Comparison of ENCODE assay signal across 21 cellular contexts in genomic region chr5:171598279-171599152, GRCh38.
A peak's percentile ranks its signal among the peaks of the same experiment; 100 is the strongest.
DNase-seq lines count a peak whose midpoint lies in the region; ATAC-seq and TF ChIP-seq lines count a peak whose summit lies in the region.
"Had no signal": no experiment of that assay in that cellular context is flagged by ENCODE, and none has a peak within 500 bp of the region (broad histone marks: within the 10 kb centered on the region; RNA-seq: fewer than 3 reads in every experiment).

No MANE protein-coding gene starts in this region.

- TF ChIP-seq CTCF in DND-41 (IDR thresholded peaks at IDR 0.05; ENCODE audit: borderline replicate concordance, extremely low read depth, low read length, poor library complexity, severe bottlenecking) (peak; percentile 28), HEK293 (tag by site-specific recombination; IDR thresholded peaks at IDR 0.05) (no peak), WERI-Rb-1 (IDR thresholded peaks at IDR 0.05; ENCODE audit: low read depth, low read length) (peak; percentile 31; the same call in 1 of the 2 replicates), liver (IDR thresholded peaks at IDR 0.05; ENCODE audit: low read depth, low read length, missing input control) (peak; percentile 2)

- POLR2A ChIA-PET in HEK293 (lab: Yijun Ruan, JAX) = no interaction called here

- CTCF ChIA-PET in HEK293 (lab: Yijun Ruan, JAX) = interaction anchor here (0.6 to 1.2 kb wide), 6 partner anchors 10 to 974 kb away, joined by 3 to 4 read pairs (median 3); no protein-coding TSS in a partner anchor

- H3K36me3 ChIP-seq in DND-41 (ENCODE audit: insufficient read depth, low read length) = no peaks in the 10 kb centered on the region
- no peaks in the 10 kb centered on the region for H3K36me3 ChIP-seq in HEK293 (ENCODE audit: control insufficient read depth in 2 of 2, insufficient read depth in 1 of 2, low read length in 2 of 2)
- H3K36me3 ChIP-seq in WERI-Rb-1 = no peaks in the 10 kb centered on the region
- H3K36me3 ChIP-seq in liver (ENCODE audit: control insufficient read depth in 4 of 4, insufficient read depth in 3 of 4, low read depth in 1 of 4, low read length in 3 of 4) = no peaks in the 10 kb centered on the region
- H3K36me3 ChIP-seq: BLaER1, left lung had no signal

- H4K20me1 ChIP-seq in DND-41 (ENCODE audit: insufficient read depth, low read length) = no peaks in the 10 kb centered on the region
- H4K20me1 ChIP-seq: BLaER1 had no signal

- H3K79me2 ChIP-seq in DND-41 (ENCODE audit: insufficient read depth, low read length) = no peaks in the 10 kb centered on the region

- no peak overlapping the region for H3K4me2 ChIP-seq in DND-41 (ENCODE audit: insufficient read depth, low read length)
- H3K4me2 ChIP-seq: BLaER1 had no signal

- no peaks in the 10 kb centered on the region for H3K9me3 ChIP-seq in DND-41 (ENCODE audit: insufficient read depth, low read length, severe bottlenecking)
- no peaks in the 10 kb centered on the region for H3K9me3 ChIP-seq in HEK293 (ENCODE audit: control insufficient read depth, insufficient read depth, low read depth, low read length)
- no peaks in the 10 kb centered on the region for H3K9me3 ChIP-seq in WERI-Rb-1 (ENCODE audit: severe bottlenecking)
- H3K9me3 ChIP-seq in liver (ENCODE audit: control insufficient read depth in 4 of 4, low read length in 3 of 4) = no peaks in the 10 kb centered on the region
- H3K9me3 ChIP-seq: BLaER1, left lung had no signal

- H3K9ac ChIP-seq in DND-41 (ENCODE audit: low read depth, low read length) = no peak overlapping the region
- no peak overlapping the region for H3K9ac ChIP-seq in liver (ENCODE audit: low read depth in 1 of 2, low read length in 2 of 2)
- H3K9ac ChIP-seq: BLaER1 had no signal

- DNase-seq in DND-41 (no peak), WERI-Rb-1 (no peak), DMS153 (lab: John Stamatoyannopoulos, UW) (no peak), middle frontal gyrus (ENCODE audit: extremely low spot score, low spot score) (no peak), NCI-H82 treated with DMSO at 0.1 percent for 48 hours (lab: John Stamatoyannopoulos, UW; ENCODE audit: unreplicated experiment) (no peak)
- no peak for DNase-seq in activated effector memory CD4-positive, alpha-beta T cell treated with Interleukin-2 at 50 U/mL for 16 hours
- DNase-seq: activated CD4-positive, alpha-beta T cell treated with anti-CD3 and anti-CD28 coated beads, Interleukin-2, amount 50 U/mL, for 1 hour; activated gamma-delta T cell treated with Interleukin-2 at 50 U/mL for 16 hours; Calu3; effector memory CD8-positive, alpha-beta T cell; GDM1; KBM-7; left lung; NCI-H1048; NCI-H2029 treated with DMSO at 0.1 percent for 48 hours; NCI-H446 treated with DMSO at 0.1 percent for 48 hours; retina; T-helper 1 cell had no signal

- no peak for ATAC-seq in DND-41 (ENCODE audit: insufficient read depth, low read depth)
- ATAC-seq: effector memory CD8-positive, alpha-beta T cell; left lung had no signal

- peaks cover 5% of the 10 kb centered on the region for H3K27me3 ChIP-seq in DND-41 (ENCODE audit: insufficient read depth, low read length, poor library complexity)
- peaks cover 9% of the 10 kb centered on the region for H3K27me3 ChIP-seq in WERI-Rb-1 (ENCODE audit: insufficient read depth, low read depth, severe bottlenecking)
- peaks cover 0 to 6% (median 0%) of the 10 kb centered on the region in 4 donors for H3K27me3 ChIP-seq in liver (ENCODE audit: control insufficient read depth in 4 of 4, insufficient read depth in 4 of 4, low read length in 3 of 4)
- H3K27me3 ChIP-seq: BLaER1, left lung had no signal

- H3K4me1 ChIP-seq in DND-41 (ENCODE audit: insufficient read depth, low read length) = no peaks in the 10 kb centered on the region
- no peaks in the 10 kb centered on the region for H3K4me1 ChIP-seq in HEK293 (ENCODE audit: control insufficient read depth, insufficient read depth, low read length)
- no peaks in the 10 kb centered on the region for H3K4me1 ChIP-seq in liver (ENCODE audit: control insufficient read depth in 4 of 4, insufficient read depth in 4 of 4, low read length in 3 of 4)

- no peak overlapping the region for H3K4me3 ChIP-seq in DND-41 (ENCODE audit: low read depth in 1 of 2, low read length in 2 of 2)
- H3K4me3 ChIP-seq in HEK293 (ENCODE audit: low read depth, low read length) = no peak overlapping the region
- no peak overlapping the region for H3K4me3 ChIP-seq in WERI-Rb-1 (ENCODE audit: low read depth, low read length)
- H3K4me3 ChIP-seq in liver (ENCODE audit: low read depth in 1 of 3, low read length in 3 of 3) = no peak overlapping the region
- H3K4me3 ChIP-seq: BLaER1, left lung had no signal

- no peak overlapping the region for H2AFZ ChIP-seq in DND-41 (ENCODE audit: low read depth, low read length)

- H3K27ac ChIP-seq in DND-41 (ENCODE audit: low read length) (no peak overlapping the region), HEK293 (ENCODE audit: extremely low read depth, low read depth, low read length) (no peak overlapping the region), WERI-Rb-1 (no peak overlapping the region), liver (ENCODE audit: low read depth in 1 of 2, low read length in 2 of 2) (no peak overlapping the region)
- H3K27ac ChIP-seq: BLaER1, left lung had no signal

- TF ChIP-seq RAD21 in liver (IDR thresholded peaks at IDR 0.05) = no peak

- WGBS in liver = 75% methylated on average over 8 of the region's 8 CpGs

TF ChIP-seq in HEK293, 187 proteins besides CTCF, POLR2A, EP300 and RAD21 (continues in another document):
- TF ChIP-seq ZNF292 (tag by site-specific recombination; IDR thresholded peaks at IDR 0.05; ENCODE audit: borderline replicate concordance, low read depth) (no peak), ZNF366 (tag by site-specific recombination; conservative IDR thresholded peaks at IDR 0.05) (peak; percentile 93), ZNF660 (tag by site-specific recombination; IDR thresholded peaks at IDR 0.05) (no peak)

TF ChIP-seq in liver, 16 proteins besides CTCF, POLR2A, EP300 and RAD21:
- TF ChIP-seq SP1 (IDR thresholded peaks at IDR 0.05) = no peak
- no peak for TF ChIP-seq GABPA (IDR thresholded peaks at IDR 0.05 in 1 of 2, conservative IDR thresholded peaks at IDR 0.05 in 1 of 2)
- TF ChIP-seq ATF3 (IDR thresholded peaks at IDR 0.05) = no peak
- no peak for TF ChIP-seq HNF4A (conservative IDR thresholded peaks at IDR 0.05)
- no peak for TF ChIP-seq RXRA (IDR thresholded peaks at IDR 0.05)
- no peak for TF ChIP-seq TAF1 (conservative IDR thresholded peaks at IDR 0.05)
TF ChIP-seq in liver: peak in this region for 0.
